ENCODE assay signal across 8 cellular contexts in genomic region chr2:20241973-20242726, GRCh38. TPM values are rescaled to one million over a fixed set of nuclear protein-coding genes. Genes with fewer than 3 reads are reported as not detected.
DNase-seq lines count a peak whose midpoint lies in the region; ATAC-seq and TF ChIP-seq lines count a peak whose summit lies in the region.

No MANE protein-coding gene starts in this region.

- no peaks in the 10 kb centered on the region for H3K4me1 ChIP-seq in body of pancreas

- H3K4me1 Mint-ChIP-seq in mesothelial cell of epicardium = peaks cover 2% of the 10 kb centered on the region

- H3K9me3 Mint-ChIP-seq in mesothelial cell of epicardium = peaks cover 12% of the 10 kb centered on the region

- TF ChIP-seq CTCF in body of pancreas (IDR thresholded peaks at IDR 0.05) (peak in 4 of 7 experiments; percentile 3 to 40 (median 17)), mesothelial cell of epicardium (IDR thresholded peaks at IDR 0.05; ENCODE audit: unreplicated experiment) (peak; percentile 57), omental fat pad (IDR thresholded peaks at IDR 0.05) (no peak)

- peaks cover 4% of the 10 kb centered on the region for H3K36me3 Mint-ChIP-seq in mesothelial cell of epicardium

- WGBS in body of pancreas, 2 donors = 37 to 41% methylated on average over 35 to 43 of the region's 43 CpGs

- H3K27ac ChIP-seq in body of pancreas = no peak overlapping the region

- no peaks in the 10 kb centered on the region for H3K9me3 ChIP-seq in body of pancreas

- intact Hi-C loops in body of pancreas (cut with DNase I) = no loop called here

- no peaks in the 10 kb centered on the region for H3K27me3 Mint-ChIP-seq in mesothelial cell of epicardium (ENCODE audit: low read depth)

- DNase-seq in AG20443 (ENCODE audit: low spot score) (peak; percentile 48), body of pancreas (no peak), mesothelial cell of epicardium (ENCODE audit: low spot score in 2 of 2, unreplicated experiment in 2 of 2) (no peak), HPDE6-E6E7 (ENCODE audit: extremely low spot score) (no peak), omental fat pad (ENCODE audit: low spot score) (no peak), dedifferentiated amniotic fluid mesenchymal stem cell (ENCODE audit: extremely low spot score) (no peak), KG1 (lab: John Stamatoyannopoulos, UW) (no peak)

- H3K36me3 ChIP-seq in body of pancreas (replicated peaks in 1 of 2; ENCODE audit: insufficient read depth in 1 of 2, low read depth in 2 of 2) = no peaks in the 10 kb centered on the region

- H3K4me3 Mint-ChIP-seq in mesothelial cell of epicardium = no peak overlapping the region

- peak; percentile 51 for ATAC-seq in HG02973 (IDR thresholded peaks at IDR 0.05; ENCODE audit: unreplicated experiment)
- no peak for ATAC-seq in body of pancreas
- no peak for ATAC-seq in omental fat pad (ENCODE audit: low FRiP score)

- H3K27me3 ChIP-seq in body of pancreas = no peaks in the 10 kb centered on the region

- H3K4me3 ChIP-seq in body of pancreas = no peak overlapping the region

- no peak overlapping the region for H3K27ac Mint-ChIP-seq in mesothelial cell of epicardium

- TF ChIP-seq POLR2A in body of pancreas (IDR thresholded peaks at IDR 0.05) = no peak

RNA-seq across cellular contexts. Expression of gene SDC1, which starts 17.2 kb away (rescaled TPM):
- 10 to 100 TPM; 24.7 to 53.2 TPM for total RNA-seq in body of pancreas
- 45.5 to 50.7 TPM (median 48.3 TPM) in 3 replicates for total RNA-seq in mesothelial cell of epicardium
- 1 to 10 TPM in 3 of 4 donors, under 1 TPM in 1; 0.50 to 5.4 (median 1.6) TPM for total RNA-seq in omental fat pad

Comparison
In these comparisons a context has a peak if more than half of its experiments do, and no peak if none do; other contexts are left out.
1. CTCF ChIP-seq: peak in body of pancreas (4 of 7) and mesothelial cell of epicardium (single experiment); none in omental fat pad (0 of 3).